ENCODE assay signal across 9 cellular contexts in genomic region chr4:109850601-109851000, GRCh38. TPM values are rescaled to one million over a fixed set of nuclear protein-coding genes. Genes with fewer than 3 reads are reported as not detected.
"Had no signal": no experiment of that assay in that cellular context is flagged by ENCODE, and none has a peak within 500 bp of the region (broad histone marks: within the 10 kb centered on the region; RNA-seq: fewer than 3 reads in every experiment).

No MANE protein-coding gene starts in this region.

- ATAC-seq: GM23338 had no signal

- H2AFZ ChIP-seq: GM23338 had no signal

- H3K4me2 ChIP-seq: GM23338 had no signal

- H3K4me3 ChIP-seq: GM23338 had no signal

- FAIRE-seq: H1, H54, HTR-8/SVneo had no signal

- DNase-seq: H9, HCEC 1CT, KBM-7 had no signal

RNA-seq across cellular contexts. Expression of gene LRIT3, which starts 2.7 kb away (rescaled TPM):
- total RNA-seq: H1, HT-29 had no signal
- polyA plus RNA-seq: GM23338, IgD-negative memory B cell had no signal

RNA-seq across cellular contexts. Expression of gene RRH, which starts 22.8 kb away (rescaled TPM):
- total RNA-seq: GM23338, H1, H9, HT-29 had no signal
- polyA plus RNA-seq: GM23338, IgD-negative memory B cell had no signal

RNA-seq across cellular contexts. Expression of gene CFI, which starts 48.8 kb away (rescaled TPM):
- total RNA-seq: GM23338, H1, H9 had no signal
- polyA plus RNA-seq: GM23338, H1, IgD-negative memory B cell had no signal
